In genomic region chr17:4043862-4044261, GRCh38 we compare ENCODE assay signal across 12 cellular contexts.
DNase-seq lines count a peak whose midpoint lies in the region; ATAC-seq and TF ChIP-seq lines count a peak whose summit lies in the region.
"Had no signal": no experiment of that assay in that cellular context is flagged by ENCODE, and none has a peak within 500 bp of the region (broad histone marks: within the 10 kb centered on the region; RNA-seq: fewer than 3 reads in every experiment).

No MANE protein-coding gene starts in this region.

- H3K4me1 Mint-ChIP-seq in activated CD4-positive, alpha-beta T cell treated with anti-CD3 and anti-CD28 coated beads, Interleukin-2, amount 10 ng/mL, durations not matched to agents 24 days and 14 days: peaks cover 8% of the 10 kb centered on the region
- H3K4me1 Mint-ChIP-seq: nephron had no signal

- no peaks in the 10 kb centered on the region for H3K27me3 Mint-ChIP-seq in activated CD4-positive, alpha-beta T cell treated with anti-CD3 and anti-CD28 coated beads, Interleukin-2, amount 10 ng/mL, durations not matched to agents 24 days and 14 days

- H3K9me3 Mint-ChIP-seq in activated CD4-positive, alpha-beta T cell treated with anti-CD3 and anti-CD28 coated beads, Interleukin-2, amount 10 ng/mL, durations not matched to agents 24 days and 14 days: no peaks in the 10 kb centered on the region
- H3K9me3 Mint-ChIP-seq in activated naive CD4-positive, alpha-beta T cell treated with anti-CD3 and anti-CD28 coated beads, Interleukin-2, amount 50 U/mL, for 72 hours: peaks cover 0 to 8% of the 10 kb centered on the region in 2 donors
- H3K9me3 Mint-ChIP-seq: nephron had no signal

- H3K27ac Mint-ChIP-seq in activated CD4-positive, alpha-beta T cell treated with anti-CD3 and anti-CD28 coated beads, Interleukin-2, amount 10 ng/mL, durations not matched to agents 24 days and 14 days: peak overlapping the region; percentile 20
- peak overlapping the region; percentile 37 to 78 for H3K27ac Mint-ChIP-seq in activated naive CD4-positive, alpha-beta T cell treated with anti-CD3 and anti-CD28 coated beads, Interleukin-2, amount 50 U/mL, for 72 hours
- H3K27ac Mint-ChIP-seq: nephron had no signal

- no peaks in the 10 kb centered on the region for H3K9me3 ChIP-seq in tibial artery

- H3K4me3 ChIP-seq in tibial artery: no peak overlapping the region
- H3K4me3 ChIP-seq: GM23248 had no signal

- intact Hi-C loops in activated CD4-positive, alpha-beta T cell treated with anti-CD3 and anti-CD28 coated beads, Interleukin-2, amount 10 ng/mL, durations not matched to agents 24 days and 14 days (cut with micrococcal nuclease): no loop called here
- intact Hi-C loops in tibial artery (cut with DNase I; ENCODE audit: low total_unique reads): no loop called here

- no peak overlapping the region for H3K4me3 Mint-ChIP-seq in activated CD4-positive, alpha-beta T cell treated with anti-CD3 and anti-CD28 coated beads, Interleukin-2, amount 10 ng/mL, durations not matched to agents 24 days and 14 days
- H3K4me3 Mint-ChIP-seq: nephron had no signal

- TF ChIP-seq CTCF in tibial artery (IDR thresholded peaks at IDR 0.05): no peak

- peaks cover 52% of the 10 kb centered on the region for H3K36me3 Mint-ChIP-seq in activated CD4-positive, alpha-beta T cell treated with anti-CD3 and anti-CD28 coated beads, Interleukin-2, amount 10 ng/mL, durations not matched to agents 24 days and 14 days (ENCODE audit: low read depth)
- H3K36me3 Mint-ChIP-seq in activated naive CD4-positive, alpha-beta T cell treated with anti-CD3 and anti-CD28 coated beads, Interleukin-2, amount 50 U/mL, for 72 hours: peaks cover 25 to 42% of the 10 kb centered on the region in 2 donors

- peaks cover 78 to 96% (median 80%) of the 10 kb centered on the region in 3 donors for H3K36me3 ChIP-seq in tibial artery

- H3K4me1 ChIP-seq in tibial artery: no peaks in the 10 kb centered on the region

- peak; percentile 71 to 89 for ATAC-seq in activated naive CD4-positive, alpha-beta T cell treated with anti-CD3 and anti-CD28 coated beads, Interleukin-2, amount 50 U/mL, for 72 hours
- no peak for ATAC-seq in HG03342 (IDR thresholded peaks at IDR 0.05; ENCODE audit: unreplicated experiment)

- DNase-seq in COLO668 (lab: John Stamatoyannopoulos, UW; ENCODE audit: unreplicated experiment): peak; percentile 7
- peak; percentile 65 for DNase-seq in activated CD4-positive, alpha-beta T cell treated with anti-CD3 and anti-CD28 coated beads, Interleukin-2, amount 10 ng/mL, durations not matched to agents 24 days and 14 days
- peak in 1 of 2 donors; percentile 61 for DNase-seq in activated naive CD4-positive, alpha-beta T cell treated with anti-CD3 and anti-CD28 coated beads, Interleukin-2, amount 50 U/mL, for 72 hours (ENCODE audit: low spot score in 2 of 2)
- DNase-seq in stimulated activated CD4-positive, alpha-beta T cell treated with anti-CD3 and anti-CD28 coated beads, TNF-alpha, amount 100 ng/mL, for 24 hours (ENCODE audit: low read depth in 3 of 3): peak; percentile 7 to 51 (median 26)
- no peak for DNase-seq in tibial artery
- no peak for DNase-seq in NOMO-1 treated with DMSO at 0.1 percent for 48 hours (lab: John Stamatoyannopoulos, UW; ENCODE audit: unreplicated experiment)
- DNase-seq in putamen (ENCODE audit: low spot score): no peak
- DNase-seq: dermis blood vessel endothelial cell, GM23248, NCI-H446 had no signal

- no peak overlapping the region for H3K27ac ChIP-seq in tibial artery
- H3K27ac ChIP-seq: GM23248 had no signal

- H3K27me3 ChIP-seq in tibial artery: no peaks in the 10 kb centered on the region

Comparison
In these comparisons a context has a peak if more than half of its experiments do, and no peak if none do; other contexts are left out.
1. DNase-seq: peak in COLO668 (single experiment), activated CD4-positive, alpha-beta T cell treated with anti-CD3 and anti-CD28 coated beads, Interleukin-2, amount 10 ng/mL, durations not matched to agents 24 days and 14 days (single experiment) and stimulated activated CD4-positive, alpha-beta T cell treated with anti-CD3 and anti-CD28 coated beads, TNF-alpha, amount 100 ng/mL, for 24 hours (3 of 3); none in tibial artery (0 of 2), NOMO-1 treated with DMSO at 0.1 percent for 48 hours (single experiment) and putamen (single experiment).